ENCODE assay signal across 8 cellular contexts in the genomic region with DNA sequence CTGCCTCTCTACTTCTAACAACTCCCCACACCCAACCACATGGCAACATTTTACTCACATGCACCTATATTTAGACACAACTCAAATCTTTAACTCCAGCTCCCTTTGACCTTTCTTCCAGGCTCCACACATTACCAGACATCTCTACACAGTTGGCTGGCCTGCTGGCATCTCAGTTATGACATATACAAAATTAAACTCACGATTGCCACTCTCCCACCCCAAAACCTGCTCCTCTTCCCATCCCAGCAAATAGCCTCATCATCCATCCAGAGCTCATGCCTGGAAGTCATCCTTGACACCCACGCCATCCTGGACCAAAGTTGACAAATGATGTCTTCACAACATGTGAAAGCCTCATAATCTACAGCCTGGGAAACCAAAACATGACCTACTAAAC.
"Had no signal": no experiment of that assay in that cellular context is flagged by ENCODE, and none has a peak within 500 bp of the region (broad histone marks: within the 10 kb centered on the region; RNA-seq: fewer than 3 reads in every experiment).

No MANE protein-coding gene starts in this region.

- ATAC-seq: GM23338, HCT116, HepG2 had no signal

- H3K4me3 ChIP-seq: GM23338, HAP-1 had no signal

- H3K36me3 Mint-ChIP-seq: IgD-negative memory B cell had no signal

- DNase-seq: H7, HFFc6, KBM-7 had no signal

- H3K9me3 Mint-ChIP-seq: GM23338 had no signal

- H3K27ac Mint-ChIP-seq: GM23338, HFFc6, IgD-negative memory B cell had no signal

- H3K4me3 Mint-ChIP-seq: GM23338, HFFc6, IgD-negative memory B cell had no signal
